ENCODE assay signal across 1 cellular context in the genomic region with DNA sequence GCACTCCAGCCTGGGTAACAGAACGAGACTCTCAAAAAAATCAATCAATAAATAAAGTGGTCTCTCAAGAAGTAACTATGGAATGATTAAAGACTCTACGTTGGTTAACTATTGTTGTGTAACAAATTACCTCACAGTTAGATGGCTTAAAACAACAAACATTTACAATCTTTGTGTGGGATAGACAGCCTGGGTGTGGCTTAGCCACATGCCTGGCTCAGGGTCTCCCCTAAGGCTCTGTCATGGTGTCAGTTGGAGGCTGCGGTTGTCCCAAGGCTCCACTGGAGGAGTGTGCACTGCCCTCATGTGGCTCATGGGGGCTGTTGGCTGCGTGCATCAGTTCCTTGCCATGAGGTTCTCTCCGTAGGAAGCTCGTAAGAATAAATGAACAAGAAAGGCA.
TF ChIP-seq lines count a peak whose summit lies in the region.

No MANE protein-coding gene starts in this region.

TF ChIP-seq in HEK293, 187 proteins besides CTCF, POLR2A, EP300 and RAD21 (continued from another document):
- peak; percentile 52; the same call in 1 of the 2 replicates for TF ChIP-seq OSR2 (tag by site-specific recombination; IDR thresholded peaks at IDR 0.05)
- peak; percentile 76 for TF ChIP-seq ZFHX2 (tag by site-specific recombination; conservative IDR thresholded peaks at IDR 0.05)
- peak; percentile 64; the same call in 1 of the 2 replicates for TF ChIP-seq GLIS1 (tag by site-specific recombination; IDR thresholded peaks at IDR 0.05)
- TF ChIP-seq ZEB2 (tag by site-specific recombination; IDR thresholded peaks at IDR 0.05) = peak; percentile 59; the same call in 1 of the 2 replicates
